Comparison of ENCODE assay signal across 1 cellular context in genomic region chr9:128102861-128103588, GRCh38.
TF ChIP-seq lines count a peak whose summit lies in the region.

No MANE protein-coding gene starts in this region.

TF ChIP-seq in HepG2, 621 proteins besides CTCF, POLR2A, EP300 and RAD21 (continued from another document and continues in another):
- TF ChIP-seq TCF12 (IDR thresholded peaks at IDR 0.05) (no peak), TCF12 (CRISPR knock-in tag; IDR thresholded peaks at IDR 0.05) (peak; percentile 96), NRL (CRISPR knock-in tag; IDR thresholded peaks at IDR 0.05; ENCODE audit: borderline replicate concordance) (peak; percentile 45; the same call in 1 of the 2 replicates), REST (IDR thresholded peaks at IDR 0.05; ENCODE audit: borderline replicate concordance in 1 of 2, low read depth in 1 of 2, low read length in 2 of 2) (peak in 1 of 2 experiments; percentile 83; a peak in 2 of 4 replicates), KDM3A (CRISPR knock-in tag; IDR thresholded peaks at IDR 0.05; ENCODE audit: low read depth) (peak; percentile 90), ZNF383 (CRISPR knock-in tag; IDR thresholded peaks at IDR 0.05; ENCODE audit: borderline replicate concordance) (no peak), NR3C1 (CRISPR knock-in tag; IDR thresholded peaks at IDR 0.05) (no peak), ZZZ3 (CRISPR knock-in tag; IDR thresholded peaks at IDR 0.05; ENCODE audit: borderline replicate concordance) (no peak), RELA (CRISPR knock-in tag; IDR thresholded peaks at IDR 0.05) (no peak), ZFP41 (CRISPR knock-in tag; IDR thresholded peaks at IDR 0.05; ENCODE audit: borderline replicate concordance) (peak; percentile 63; the same call in 1 of the 2 replicates), CENPT (CRISPR knock-in tag; IDR thresholded peaks at IDR 0.05; ENCODE audit: low read depth) (peak; percentile 78; the same call in 1 of the 2 replicates), ZBTB43 (CRISPR knock-in tag; conservative IDR thresholded peaks at IDR 0.05) (peak; percentile 90), ZSCAN20 (CRISPR knock-in tag; IDR thresholded peaks at IDR 0.05; ENCODE audit: borderline replicate concordance) (no peak), CSRNP2 (CRISPR knock-in tag; conservative IDR thresholded peaks at IDR 0.05; ENCODE audit: low read depth) (no peak), ELF3 (CRISPR knock-in tag; IDR thresholded peaks at IDR 0.05) (peak; percentile 94), ZBTB42 (CRISPR knock-in tag; IDR thresholded peaks at IDR 0.05) (peak; percentile 93; the same call in 1 of the 2 replicates), ZNF776 (CRISPR knock-in tag; IDR thresholded peaks at IDR 0.05) (peak; percentile 85; the same call in 1 of the 2 replicates), AGO2 (optimal IDR thresholded peaks at IDR 0.05; ENCODE audit: low read depth, low read length) (peak; percentile 55), POLR2AphosphoS2 (IDR thresholded peaks at IDR 0.05; ENCODE audit: low read depth, low read length) (peak; percentile 48; the same call in 1 of the 2 replicates), NR2C2 (CRISPR knock-in tag; IDR thresholded peaks at IDR 0.05; ENCODE audit: borderline replicate concordance) (peak; percentile 88), ZNF746 (CRISPR knock-in tag; IDR thresholded peaks at IDR 0.05) (peak; percentile 96), CC2D1A (CRISPR knock-in tag; IDR thresholded peaks at IDR 0.05) (no peak), ISL2 (CRISPR knock-in tag; IDR thresholded peaks at IDR 0.05) (peak; percentile 63; the same call in 1 of the 2 replicates), EZH2 (conservative IDR thresholded peaks at IDR 0.05; ENCODE audit: low read depth, low read length) (no peak), WIZ (CRISPR knock-in tag; IDR thresholded peaks at IDR 0.05) (no peak), SALL2 (CRISPR knock-in tag; IDR thresholded peaks at IDR 0.05) (no peak), NCOA1 (CRISPR knock-in tag; IDR thresholded peaks at IDR 0.05) (no peak), ZNF670 (CRISPR knock-in tag; IDR thresholded peaks at IDR 0.05; ENCODE audit: borderline replicate concordance) (peak; percentile 71; the same call in 1 of the 2 replicates), RFX1 (IDR thresholded peaks at IDR 0.05) (no peak), KDM2A (CRISPR knock-in tag; IDR thresholded peaks at IDR 0.05; ENCODE audit: borderline replicate concordance, low read depth) (peak; percentile 91), ZNF556 (CRISPR knock-in tag; IDR thresholded peaks at IDR 0.05; ENCODE audit: borderline replicate concordance) (peak; percentile 95; the same call in 1 of the 2 replicates), ZNF567 (CRISPR knock-in tag; IDR thresholded peaks at IDR 0.05; ENCODE audit: borderline replicate concordance) (no peak), PHF5A (CRISPR knock-in tag; IDR thresholded peaks at IDR 0.05; ENCODE audit: low read depth, unreplicated experiment) (peak; percentile 86)
- TF ChIP-seq, protein P1, sequence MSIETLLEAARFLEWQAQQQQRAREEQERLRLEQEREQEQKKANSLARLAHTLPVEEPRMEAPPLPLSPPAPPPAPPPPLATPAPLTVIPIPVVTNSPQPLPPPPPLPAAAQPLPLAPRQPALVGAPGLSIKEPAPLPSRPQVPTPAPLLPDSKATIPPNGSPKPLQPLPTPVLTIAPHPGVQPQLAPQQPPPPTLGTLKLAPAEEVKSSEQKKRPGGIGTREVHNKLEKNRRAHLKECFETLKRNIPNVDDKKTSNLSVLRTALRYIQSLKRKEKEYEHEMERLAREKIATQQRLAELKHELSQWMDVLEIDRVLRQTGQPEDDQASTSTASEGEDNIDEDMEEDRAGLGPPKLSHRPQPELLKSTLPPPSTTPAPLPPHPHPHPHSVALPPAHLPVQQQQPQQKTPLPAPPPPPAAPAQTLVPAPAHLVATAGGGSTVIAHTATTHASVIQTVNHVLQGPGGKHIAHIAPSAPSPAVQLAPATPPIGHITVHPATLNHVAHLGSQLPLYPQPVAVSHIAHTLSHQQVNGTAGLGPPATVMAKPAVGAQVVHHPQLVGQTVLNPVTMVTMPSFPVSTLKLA (IDR thresholded peaks at IDR 0.05): peak; percentile 81
- TF ChIP-seq, protein P2, sequence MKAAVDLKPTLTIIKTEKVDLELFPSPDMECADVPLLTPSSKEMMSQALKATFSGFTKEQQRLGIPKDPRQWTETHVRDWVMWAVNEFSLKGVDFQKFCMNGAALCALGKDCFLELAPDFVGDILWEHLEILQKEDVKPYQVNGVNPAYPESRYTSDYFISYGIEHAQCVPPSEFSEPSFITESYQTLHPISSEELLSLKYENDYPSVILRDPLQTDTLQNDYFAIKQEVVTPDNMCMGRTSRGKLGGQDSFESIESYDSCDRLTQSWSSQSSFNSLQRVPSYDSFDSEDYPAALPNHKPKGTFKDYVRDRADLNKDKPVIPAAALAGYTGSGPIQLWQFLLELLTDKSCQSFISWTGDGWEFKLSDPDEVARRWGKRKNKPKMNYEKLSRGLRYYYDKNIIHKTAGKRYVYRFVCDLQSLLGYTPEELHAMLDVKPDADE (CRISPR knock-in tag; IDR thresholded peaks at IDR 0.05): no peak
- TF ChIP-seq, protein P3, sequence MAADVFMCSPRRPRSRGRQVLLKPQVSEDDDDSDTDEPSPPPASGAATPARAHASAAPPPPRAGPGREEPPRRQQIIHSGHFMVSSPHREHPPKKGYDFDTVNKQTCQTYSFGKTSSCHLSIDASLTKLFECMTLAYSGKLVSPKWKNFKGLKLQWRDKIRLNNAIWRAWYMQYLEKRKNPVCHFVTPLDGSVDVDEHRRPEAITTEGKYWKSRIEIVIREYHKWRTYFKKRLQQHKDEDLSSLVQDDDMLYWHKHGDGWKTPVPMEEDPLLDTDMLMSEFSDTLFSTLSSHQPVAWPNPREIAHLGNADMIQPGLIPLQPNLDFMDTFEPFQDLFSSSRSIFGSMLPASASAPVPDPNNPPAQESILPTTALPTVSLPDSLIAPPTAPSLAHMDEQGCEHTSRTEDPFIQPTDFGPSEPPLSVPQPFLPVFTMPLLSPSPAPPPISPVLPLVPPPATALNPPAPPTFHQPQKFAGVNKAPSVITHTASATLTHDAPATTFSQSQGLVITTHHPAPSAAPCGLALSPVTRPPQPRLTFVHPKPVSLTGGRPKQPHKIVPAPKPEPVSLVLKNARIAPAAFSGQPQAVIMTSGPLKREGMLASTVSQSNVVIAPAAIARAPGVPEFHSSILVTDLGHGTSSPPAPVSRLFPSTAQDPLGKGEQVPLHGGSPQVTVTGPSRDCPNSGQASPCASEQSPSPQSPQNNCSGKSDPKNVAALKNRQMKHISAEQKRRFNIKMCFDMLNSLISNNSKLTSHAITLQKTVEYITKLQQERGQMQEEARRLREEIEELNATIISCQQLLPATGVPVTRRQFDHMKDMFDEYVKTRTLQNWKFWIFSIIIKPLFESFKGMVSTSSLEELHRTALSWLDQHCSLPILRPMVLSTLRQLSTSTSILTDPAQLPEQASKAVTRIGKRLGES (CRISPR knock-in tag; IDR thresholded peaks at IDR 0.05; ENCODE audit: borderline replicate concordance): peak; percentile 66; the same call in 1 of the 2 replicates
- TF ChIP-seq, protein P4, sequence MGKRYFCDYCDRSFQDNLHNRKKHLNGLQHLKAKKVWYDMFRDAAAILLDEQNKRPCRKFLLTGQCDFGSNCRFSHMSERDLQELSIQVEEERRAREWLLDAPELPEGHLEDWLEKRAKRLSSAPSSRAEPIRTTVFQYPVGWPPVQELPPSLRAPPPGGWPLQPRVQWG (CRISPR knock-in tag; IDR thresholded peaks at IDR 0.05; ENCODE audit: borderline replicate concordance, low read depth): no peak
- TF ChIP-seq, protein P5, sequence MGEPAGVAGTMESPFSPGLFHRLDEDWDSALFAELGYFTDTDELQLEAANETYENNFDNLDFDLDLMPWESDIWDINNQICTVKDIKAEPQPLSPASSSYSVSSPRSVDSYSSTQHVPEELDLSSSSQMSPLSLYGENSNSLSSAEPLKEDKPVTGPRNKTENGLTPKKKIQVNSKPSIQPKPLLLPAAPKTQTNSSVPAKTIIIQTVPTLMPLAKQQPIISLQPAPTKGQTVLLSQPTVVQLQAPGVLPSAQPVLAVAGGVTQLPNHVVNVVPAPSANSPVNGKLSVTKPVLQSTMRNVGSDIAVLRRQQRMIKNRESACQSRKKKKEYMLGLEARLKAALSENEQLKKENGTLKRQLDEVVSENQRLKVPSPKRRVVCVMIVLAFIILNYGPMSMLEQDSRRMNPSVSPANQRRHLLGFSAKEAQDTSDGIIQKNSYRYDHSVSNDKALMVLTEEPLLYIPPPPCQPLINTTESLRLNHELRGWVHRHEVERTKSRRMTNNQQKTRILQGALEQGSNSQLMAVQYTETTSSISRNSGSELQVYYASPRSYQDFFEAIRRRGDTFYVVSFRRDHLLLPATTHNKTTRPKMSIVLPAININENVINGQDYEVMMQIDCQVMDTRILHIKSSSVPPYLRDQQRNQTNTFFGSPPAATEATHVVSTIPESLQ (CRISPR knock-in tag; conservative IDR thresholded peaks at IDR 0.05): 0 out of 2 replicates have a peak, but pooled peaks have one; percentile 48
- TF ChIP-seq, protein P6, sequence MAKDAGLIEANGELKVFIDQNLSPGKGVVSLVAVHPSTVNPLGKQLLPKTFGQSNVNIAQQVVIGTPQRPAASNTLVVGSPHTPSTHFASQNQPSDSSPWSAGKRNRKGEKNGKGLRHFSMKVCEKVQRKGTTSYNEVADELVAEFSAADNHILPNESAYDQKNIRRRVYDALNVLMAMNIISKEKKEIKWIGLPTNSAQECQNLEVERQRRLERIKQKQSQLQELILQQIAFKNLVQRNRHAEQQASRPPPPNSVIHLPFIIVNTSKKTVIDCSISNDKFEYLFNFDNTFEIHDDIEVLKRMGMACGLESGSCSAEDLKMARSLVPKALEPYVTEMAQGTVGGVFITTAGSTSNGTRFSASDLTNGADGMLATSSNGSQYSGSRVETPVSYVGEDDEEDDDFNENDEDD (CRISPR knock-in tag; IDR thresholded peaks at IDR 0.05; ENCODE audit: borderline replicate concordance): peak; percentile 88; the same call in 1 of the 2 replicates
- TF ChIP-seq, protein P7, sequence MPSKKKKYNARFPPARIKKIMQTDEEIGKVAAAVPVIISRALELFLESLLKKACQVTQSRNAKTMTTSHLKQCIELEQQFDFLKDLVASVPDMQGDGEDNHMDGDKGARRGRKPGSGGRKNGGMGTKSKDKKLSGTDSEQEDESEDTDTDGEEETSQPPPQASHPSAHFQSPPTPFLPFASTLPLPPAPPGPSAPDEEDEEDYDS (CRISPR knock-in tag; IDR thresholded peaks at IDR 0.05): peak; percentile 53
- TF ChIP-seq, protein P8, sequence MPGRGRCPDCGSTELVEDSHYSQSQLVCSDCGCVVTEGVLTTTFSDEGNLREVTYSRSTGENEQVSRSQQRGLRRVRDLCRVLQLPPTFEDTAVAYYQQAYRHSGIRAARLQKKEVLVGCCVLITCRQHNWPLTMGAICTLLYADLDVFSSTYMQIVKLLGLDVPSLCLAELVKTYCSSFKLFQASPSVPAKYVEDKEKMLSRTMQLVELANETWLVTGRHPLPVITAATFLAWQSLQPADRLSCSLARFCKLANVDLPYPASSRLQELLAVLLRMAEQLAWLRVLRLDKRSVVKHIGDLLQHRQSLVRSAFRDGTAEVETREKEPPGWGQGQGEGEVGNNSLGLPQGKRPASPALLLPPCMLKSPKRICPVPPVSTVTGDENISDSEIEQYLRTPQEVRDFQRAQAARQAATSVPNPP (CRISPR knock-in tag; IDR thresholded peaks at IDR 0.05): peak; percentile 67; the same call in 1 of the 2 replicates
- TF ChIP-seq, protein P9, sequence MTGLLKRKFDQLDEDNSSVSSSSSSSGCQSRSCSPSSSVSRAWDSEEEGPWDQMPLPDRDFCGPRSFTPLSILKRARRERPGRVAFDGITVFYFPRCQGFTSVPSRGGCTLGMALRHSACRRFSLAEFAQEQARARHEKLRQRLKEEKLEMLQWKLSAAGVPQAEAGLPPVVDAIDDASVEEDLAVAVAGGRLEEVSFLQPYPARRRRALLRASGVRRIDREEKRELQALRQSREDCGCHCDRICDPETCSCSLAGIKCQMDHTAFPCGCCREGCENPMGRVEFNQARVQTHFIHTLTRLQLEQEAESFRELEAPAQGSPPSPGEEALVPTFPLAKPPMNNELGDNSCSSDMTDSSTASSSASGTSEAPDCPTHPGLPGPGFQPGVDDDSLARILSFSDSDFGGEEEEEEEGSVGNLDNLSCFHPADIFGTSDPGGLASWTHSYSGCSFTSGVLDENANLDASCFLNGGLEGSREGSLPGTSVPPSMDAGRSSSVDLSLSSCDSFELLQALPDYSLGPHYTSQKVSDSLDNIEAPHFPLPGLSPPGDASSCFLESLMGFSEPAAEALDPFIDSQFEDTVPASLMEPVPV (CRISPR knock-in tag; IDR thresholded peaks at IDR 0.05): peak; percentile 84
